Comparison of ENCODE assay signal across 1 cellular context in genomic region chr16:87694441-87695125, GRCh38.
TF ChIP-seq lines count a peak whose summit lies in the region.

No MANE protein-coding gene starts in this region.

TF ChIP-seq in IMR-90, 13 proteins besides CTCF, POLR2A, EP300 and RAD21:
- TF ChIP-seq CEBPB (IDR thresholded peaks at IDR 0.05; ENCODE audit: low read depth, low read length), result no peak
- no peak for TF ChIP-seq MAFK (IDR thresholded peaks at IDR 0.05; ENCODE audit: low read depth, low read length)
- no peak for TF ChIP-seq SMC3 (IDR thresholded peaks at IDR 0.05; ENCODE audit: low read depth, low read length)
